23 cellular contexts compared by ENCODE assay signal in genomic region chr12:126156806-126157574, GRCh38.
A peak's percentile ranks its signal among the peaks of the same experiment; 100 is the strongest.
DNase-seq lines count a peak whose midpoint lies in the region; ATAC-seq and TF ChIP-seq lines count a peak whose summit lies in the region.
"Had no signal": no experiment of that assay in that cellular context is flagged by ENCODE, and none has a peak within 500 bp of the region (broad histone marks: within the 10 kb centered on the region; RNA-seq: fewer than 3 reads in every experiment).

No MANE protein-coding gene starts in this region.

- no peaks in the 10 kb centered on the region for H3K9me3 ChIP-seq in SJCRH30 (replicated peaks)
- H3K9me3 ChIP-seq: heart left ventricle, lower lobe of right lung, right lobe of liver had no signal

- H3K4me1 ChIP-seq in SJCRH30, result no peaks in the 10 kb centered on the region
- H3K4me1 ChIP-seq: heart left ventricle, lower lobe of right lung, right lobe of liver had no signal

- no peak for TF ChIP-seq CTCF in HFFc6 (IDR thresholded peaks at IDR 0.05)

- no peak overlapping the region for H3K4me3 Mint-ChIP-seq in HFFc6
- H3K4me3 Mint-ChIP-seq: activated naive CD8-positive, alpha-beta T cell treated with anti-CD3 and anti-CD28 coated beads, Interleukin-2, amount 50 U/mL, for 24 hours had no signal

- DNase-seq in NCI-H510A treated with DMSO at 0.1 percent for 48 hours (lab: John Stamatoyannopoulos, UW) (peak; percentile 31), NCI-H510A (lab: John Stamatoyannopoulos, UW) (no peak), SJCRH30 (peak; percentile 4 to 13), iPS DF 19.7 (ENCODE audit: low read depth, low spot score) (peak; percentile 38), superior temporal gyrus (ENCODE audit: extremely low spot score) (peak; percentile 43), HFFc6 (no peak)
- DNase-seq: 8988T; activated CD8-positive, alpha-beta memory T cell treated with anti-CD3 and anti-CD28 coated beads, Interleukin-2, amount 50 U/mL, for 48 hours; activated effector memory CD4-positive, alpha-beta T cell treated with anti-CD3 and anti-CD28 coated beads, Interleukin-2, amount 50 U/mL, for 16 hours; activated naive CD8-positive, alpha-beta T cell treated with anti-CD3 and anti-CD28 coated beads, Interleukin-2, amount 50 U/mL, for 24 hours; AML-193; cortex of kidney; EL; heart left ventricle; lower lobe of right lung; NCI-H2029; right lobe of liver; SIG-M5; stimulated activated CD4-positive, alpha-beta T cell treated with anti-CD3 and anti-CD28 coated beads, Interleukin-15, amount 100 ng/mL, for 24 hours had no signal

- H3K36me3 Mint-ChIP-seq in HFFc6 (ENCODE audit: low read depth), result no peaks in the 10 kb centered on the region

- H3K27ac ChIP-seq in SJCRH30, result no peak overlapping the region
- H3K27ac ChIP-seq: heart left ventricle, KMS-11, lower lobe of right lung, right lobe of liver, VCaP had no signal

- peaks cover 62% of the 10 kb centered on the region for H3K9me3 Mint-ChIP-seq in HFFc6

- H3K27ac Mint-ChIP-seq in HFFc6, result no peak overlapping the region
- H3K27ac Mint-ChIP-seq: activated naive CD8-positive, alpha-beta T cell treated with anti-CD3 and anti-CD28 coated beads, Interleukin-2, amount 50 U/mL, for 24 hours had no signal

- H3K36me3 ChIP-seq in SJCRH30, result no peaks in the 10 kb centered on the region
- H3K36me3 ChIP-seq: heart left ventricle, lower lobe of right lung, right lobe of liver had no signal

- ATAC-seq in HG02678 (IDR thresholded peaks at IDR 0.05; ENCODE audit: unreplicated experiment) (no peak), HG02981 (IDR thresholded peaks at IDR 0.05; ENCODE audit: unreplicated experiment) (no peak)
- ATAC-seq: activated naive CD8-positive, alpha-beta T cell treated with anti-CD3 and anti-CD28 coated beads, Interleukin-2, amount 50 U/mL, for 24 hours; lower lobe of right lung; right lobe of liver had no signal

- H3K27me3 Mint-ChIP-seq in HFFc6 (ENCODE audit: insufficient read depth), result no peaks in the 10 kb centered on the region
- H3K27me3 Mint-ChIP-seq: activated naive CD8-positive, alpha-beta T cell treated with anti-CD3 and anti-CD28 coated beads, Interleukin-2, amount 50 U/mL, for 24 hours had no signal

- H3K27me3 ChIP-seq in SJCRH30, result no peaks in the 10 kb centered on the region
- H3K27me3 ChIP-seq: heart left ventricle, right lobe of liver had no signal

- H3K4me1 Mint-ChIP-seq in HFFc6 (ENCODE audit: low read depth), result no peaks in the 10 kb centered on the region
- H3K4me1 Mint-ChIP-seq: activated naive CD8-positive, alpha-beta T cell treated with anti-CD3 and anti-CD28 coated beads, Interleukin-2, amount 50 U/mL, for 24 hours had no signal

- no peak overlapping the region for H3K4me3 ChIP-seq in SJCRH30
- H3K4me3 ChIP-seq: heart left ventricle, lower lobe of right lung, right lobe of liver had no signal

Comparison
In these comparisons a context has a peak if more than half of its experiments do, and no peak if none do; other contexts are left out.
1. DNase-seq: peak in NCI-H510A treated with DMSO at 0.1 percent for 48 hours (single experiment), SJCRH30 (2 of 2), iPS DF 19.7 (single experiment) and superior temporal gyrus (single experiment); none in NCI-H510A (single experiment) and HFFc6 (single experiment).